In the genomic region with DNA sequence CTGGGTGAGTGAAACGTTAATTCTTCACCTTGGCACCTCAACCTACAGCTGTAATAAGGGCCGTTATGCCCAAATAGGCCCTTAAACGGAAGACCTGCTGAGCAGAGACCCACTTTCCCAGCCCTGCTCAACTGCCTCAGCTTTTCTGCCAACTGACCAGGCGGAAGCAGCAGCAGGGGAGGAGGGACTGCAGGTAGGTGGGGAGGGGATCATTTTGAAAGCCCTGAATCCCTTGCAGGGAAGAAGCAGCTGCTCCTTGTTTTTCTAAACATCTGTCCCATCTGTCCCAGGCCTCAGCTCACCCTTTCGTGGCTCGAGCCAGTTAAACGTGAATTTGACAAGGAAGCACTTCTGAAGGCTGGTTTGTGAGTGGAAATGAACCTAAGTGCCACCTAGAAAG, we compare ENCODE assay signal across 8 cellular contexts. TPM values are rescaled to one million over a fixed set of nuclear protein-coding genes. Genes with fewer than 3 reads are reported as not detected.
DNase-seq lines count a peak whose midpoint lies in the region; ATAC-seq and TF ChIP-seq lines count a peak whose summit lies in the region.

No MANE protein-coding gene starts in this region.

- H3K36me3 ChIP-seq in smooth muscle cell (ENCODE audit: low read depth) = no peaks in the 10 kb centered on the region

- H3K27ac ChIP-seq in smooth muscle cell (ENCODE audit: low read depth) = no peak overlapping the region

- H4K20me1 ChIP-seq in smooth muscle cell (ENCODE audit: low read depth) = peaks cover 3% of the 10 kb centered on the region

- no peaks in the 10 kb centered on the region for H3K9me3 Mint-ChIP-seq in glutamatergic neuron (ENCODE audit: unreplicated experiment)

- H3K9me3 ChIP-seq in smooth muscle cell (replicated peaks; ENCODE audit: low read depth) = no peaks in the 10 kb centered on the region

- peak; percentile 36 for DNase-seq in NCI-H146 (lab: John Stamatoyannopoulos, UW)
- no peak for DNase-seq in NCI-H146 treated with DMSO at 0.1 percent for 48 hours (lab: John Stamatoyannopoulos, UW; ENCODE audit: unreplicated experiment)
- DNase-seq in SHP77 treated with DMSO at 0.1 percent for 48 hours (lab: John Stamatoyannopoulos, UW) = peak; percentile 21
- DNase-seq in glutamatergic neuron = no peak
- no peak for DNase-seq in smooth muscle cell (lab: John Stamatoyannopoulos, UW; ENCODE audit: unreplicated experiment)
- no peak for DNase-seq in NCI-H128 (lab: John Stamatoyannopoulos, UW; ENCODE audit: unreplicated experiment)

- 56% methylated on average over 7 of the region's 7 CpGs for WGBS in smooth muscle cell (ENCODE audit: low lambda C conversion rate)

- no peaks in the 10 kb centered on the region for H3K27me3 Mint-ChIP-seq in glutamatergic neuron (ENCODE audit: unreplicated experiment)

- H3K9ac ChIP-seq in smooth muscle cell (ENCODE audit: low read depth) = no peak overlapping the region

- ATAC-seq in GM18873 (IDR thresholded peaks at IDR 0.05; ENCODE audit: low FRiP score, unreplicated experiment) (no peak), HG02798 (IDR thresholded peaks at IDR 0.05; ENCODE audit: poor library complexity, unreplicated experiment) (no peak)

- H2AFZ ChIP-seq in smooth muscle cell (ENCODE audit: low read depth) = peak overlapping the region; percentile 88

- H3K27ac Mint-ChIP-seq in glutamatergic neuron (ENCODE audit: unreplicated experiment) = peak overlapping the region; percentile 23

- no peaks in the 10 kb centered on the region for H3K4me1 Mint-ChIP-seq in glutamatergic neuron (ENCODE audit: low read depth, unreplicated experiment)

- H3K79me2 ChIP-seq in smooth muscle cell (ENCODE audit: low read depth) = peaks cover 29% of the 10 kb centered on the region

- H3K4me3 ChIP-seq in smooth muscle cell = no peak overlapping the region

- no peaks in the 10 kb centered on the region for H3K27me3 ChIP-seq in smooth muscle cell (ENCODE audit: low read depth)

- H3K4me1 ChIP-seq in smooth muscle cell (ENCODE audit: low read depth) = peaks cover 15% of the 10 kb centered on the region

- TF ChIP-seq CTCF in glutamatergic neuron (IDR thresholded peaks at IDR 0.05; ENCODE audit: partially characterized antibody, unreplicated experiment) (no peak), smooth muscle cell (IDR thresholded peaks at IDR 0.05; ENCODE audit: borderline replicate concordance, insufficient read depth, poor library complexity, severe bottlenecking) (no peak)

- peak overlapping the region; percentile 88 for H3K4me2 ChIP-seq in smooth muscle cell

- no peaks in the 10 kb centered on the region for H3K36me3 Mint-ChIP-seq in glutamatergic neuron (ENCODE audit: unreplicated experiment)

- H3F3A ChIP-seq in smooth muscle cell (ENCODE audit: low read depth) = no peaks in the 10 kb centered on the region

- H3K4me3 Mint-ChIP-seq in glutamatergic neuron (ENCODE audit: unreplicated experiment) = peak overlapping the region; percentile 95

RNA-seq across cellular contexts. Expression of gene CMC1, which starts 1.0 kb away (rescaled TPM):
- total RNA-seq in glutamatergic neuron (ENCODE audit: unreplicated experiment) = 9.8 TPM
- 22.5 and 23.0 TPM in 2 replicates for total RNA-seq in smooth muscle cell
- polyA plus RNA-seq in smooth muscle cell = 41.4 and 42.4 TPM in 2 replicates

Comparison
In these comparisons a context has a peak if more than half of its experiments do, and no peak if none do; other contexts are left out.
1. DNase-seq: peak in NCI-H146 (single experiment) and SHP77 treated with DMSO at 0.1 percent for 48 hours (single experiment); none in NCI-H146 treated with DMSO at 0.1 percent for 48 hours (single experiment), glutamatergic neuron (single experiment), smooth muscle cell (single experiment) and NCI-H128 (single experiment).